ENCODE assay signal across 14 cellular contexts in the genomic region with DNA sequence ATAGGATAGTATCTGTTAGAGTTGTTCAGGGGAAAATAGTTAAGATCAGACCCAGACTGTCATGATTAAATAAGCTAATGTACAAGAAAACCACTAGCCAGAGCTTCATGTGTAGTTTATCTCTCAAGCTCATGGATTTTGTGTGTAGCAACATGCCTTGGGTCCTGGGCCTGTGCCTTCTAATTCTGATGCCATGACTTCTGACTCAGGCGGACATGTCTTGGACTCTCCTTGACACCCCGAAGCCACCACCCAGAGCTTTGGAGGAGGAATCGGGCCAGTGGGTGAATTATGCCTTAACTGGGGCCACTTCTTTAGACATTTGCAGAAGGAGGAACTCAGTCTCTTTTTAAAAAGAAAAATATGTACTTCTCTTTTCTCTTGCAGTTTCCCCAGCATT.
"Had no signal": no experiment of that assay in that cellular context is flagged by ENCODE, and none has a peak within 500 bp of the region (broad histone marks: within the 10 kb centered on the region; RNA-seq: fewer than 3 reads in every experiment).

No MANE protein-coding gene starts in this region.

- H3K36me3 ChIP-seq: esophagus muscularis mucosa, transverse colon had no signal

- FAIRE-seq: colon had no signal

- ATAC-seq: activated CD8-positive, alpha-beta T cell treated with anti-CD3 and anti-CD28 coated beads, Interleukin-2, amount 10 ng/mL, durations not matched to agents 7 days and 5 days; activated naive CD8-positive, alpha-beta T cell treated with anti-CD3 and anti-CD28 coated beads, Interleukin-2, amount 50 U/mL, for 24 hours; activated T-cell treated with anti-CD3 and anti-CD28 coated beads, Interleukin-2, amount 50 U/mL, for 4 hours; mucosa of descending colon had no signal

- H3K4me3 ChIP-seq: esophagus muscularis mucosa, mucosa of descending colon, transverse colon had no signal

- H3K27me3 ChIP-seq: esophagus muscularis mucosa, transverse colon had no signal

- DNase-seq: activated CD4-positive, alpha-beta T cell treated with anti-CD3 and anti-CD28 coated beads, Interleukin-2, amount 10 ng/mL, durations not matched to agents 7 days and 5 days; activated CD8-positive, alpha-beta T cell treated with anti-CD3 and anti-CD28 coated beads, Interleukin-2, amount 10 ng/mL, durations not matched to agents 7 days and 5 days; activated naive CD4-positive, alpha-beta T cell treated with anti-CD3 and anti-CD28 coated beads for 36 hours; activated naive CD8-positive, alpha-beta T cell treated with anti-CD3 and anti-CD28 coated beads, Interleukin-2, amount 50 U/mL, for 24 hours; activated T-cell treated with anti-CD3 and anti-CD28 coated beads, Interleukin-2, amount 50 U/mL, for 4 hours; central memory CD4-positive, alpha-beta T cell; mucosa of descending colon; naive B cell; retina; stimulated activated CD4-positive, alpha-beta T cell treated with anti-CD3 and anti-CD28 coated beads, Interleukin-2, amount 100 ng/mL, for 24 hours; stimulated activated naive CD4-positive, alpha-beta T cell treated with Interleukin-2 at 50 U/mL for 16 hours; transverse colon had no signal

- H3K9me3 ChIP-seq: esophagus muscularis mucosa, mucosa of descending colon, transverse colon had no signal
